8 cellular contexts compared by ENCODE assay signal in genomic region chr11:695332-695605, GRCh38.
A peak's percentile ranks its signal among the peaks of the same experiment; 100 is the strongest.
DNase-seq lines count a peak whose midpoint lies in the region; ATAC-seq and TF ChIP-seq lines count a peak whose summit lies in the region.

No MANE protein-coding gene starts in this region.

- no peaks in the 10 kb centered on the region for H3K9me2 ChIP-seq in SU-DHL-6 (replicated peaks; ENCODE audit: insufficient read depth, low read length)

- peak overlapping the region; percentile 94 for H3K9ac ChIP-seq in SU-DHL-6 (ENCODE audit: low read length)

- H3K27ac ChIP-seq in SU-DHL-6 (ENCODE audit: low read depth, low read length): peak overlapping the region; percentile 95

- H4K20me1 ChIP-seq in SU-DHL-6 (ENCODE audit: low read depth, low read length): no peaks in the 10 kb centered on the region

- no peaks in the 10 kb centered on the region for H3K9me3 ChIP-seq in SU-DHL-6 (ENCODE audit: insufficient read depth, low read length)

- H3K79me2 ChIP-seq in SU-DHL-6 (ENCODE audit: insufficient read depth, low read length): peaks cover 21% of the 10 kb centered on the region

- peaks cover 19% of the 10 kb centered on the region for H3F3A ChIP-seq in SU-DHL-6 (ENCODE audit: insufficient read depth)

- H3K4me3 ChIP-seq in GM06990 (replicated peaks; ENCODE audit: low read depth, low read length) (peak overlapping the region; percentile 87), SU-DHL-6 (ENCODE audit: insufficient read depth, low read length, poor library complexity, severe bottlenecking) (peak overlapping the region; percentile 69), fibroblast of pulmonary artery (replicated peaks; ENCODE audit: low read depth, low read length) (peak overlapping the region; percentile 63), retinal pigment epithelial cell (ENCODE audit: low read length) (peak overlapping the region; percentile 70)

- DNase-seq in GM06990 (ENCODE audit: extremely low read depth, insufficient read length) (no peak), fibroblast of pulmonary artery (ENCODE audit: low read depth) (no peak), retinal pigment epithelial cell (ENCODE audit: low read depth) (no peak), T-helper 9 cell (no peak)
- DNase-seq in stimulated activated CD8-positive, alpha-beta memory T cell treated with anti-CD3 and anti-CD28 coated beads, Interleukin-4, amount 100 ng/mL, for 48 hours: no peak

- no peak for TF ChIP-seq CTCF in GM06990 (IDR thresholded peaks at IDR 0.05; ENCODE audit: insufficient read depth, low read length, poor library complexity, severe bottlenecking)
- no peak for TF ChIP-seq CTCF in SU-DHL-6 (IDR thresholded peaks at IDR 0.05; ENCODE audit: insufficient read depth, low read length, poor library complexity, severe bottlenecking)
- no peak for TF ChIP-seq CTCF in fibroblast of pulmonary artery (IDR thresholded peaks at IDR 0.05; ENCODE audit: low read length, missing control alignments)
- TF ChIP-seq CTCF in retinal pigment epithelial cell (conservative IDR thresholded peaks at IDR 0.05; ENCODE audit: low read depth, low read length): no peak

- ATAC-seq in HG02588 (IDR thresholded peaks at IDR 0.05; ENCODE audit: unreplicated experiment) (no peak), GM18861 (IDR thresholded peaks at IDR 0.05; ENCODE audit: unreplicated experiment) (no peak)

- peak overlapping the region; percentile 63 for H3K4me2 ChIP-seq in SU-DHL-6 (ENCODE audit: low read depth, low read length, poor library complexity, severe bottlenecking)

- H3K27me3 ChIP-seq in GM06990 (replicated peaks; ENCODE audit: control insufficient read depth, insufficient read depth, low read length) (no peaks in the 10 kb centered on the region), SU-DHL-6 (ENCODE audit: low read length) (no peaks in the 10 kb centered on the region)

- H3K36me3 ChIP-seq in GM06990 (ENCODE audit: control insufficient read depth, insufficient read depth, low read length): peaks cover 3% of the 10 kb centered on the region
- H3K36me3 ChIP-seq in SU-DHL-6 (ENCODE audit: low read length): no peaks in the 10 kb centered on the region

- peak overlapping the region; percentile 79 for H2AFZ ChIP-seq in SU-DHL-6 (ENCODE audit: low read depth, low read length, severe bottlenecking)
